In the genomic region with DNA sequence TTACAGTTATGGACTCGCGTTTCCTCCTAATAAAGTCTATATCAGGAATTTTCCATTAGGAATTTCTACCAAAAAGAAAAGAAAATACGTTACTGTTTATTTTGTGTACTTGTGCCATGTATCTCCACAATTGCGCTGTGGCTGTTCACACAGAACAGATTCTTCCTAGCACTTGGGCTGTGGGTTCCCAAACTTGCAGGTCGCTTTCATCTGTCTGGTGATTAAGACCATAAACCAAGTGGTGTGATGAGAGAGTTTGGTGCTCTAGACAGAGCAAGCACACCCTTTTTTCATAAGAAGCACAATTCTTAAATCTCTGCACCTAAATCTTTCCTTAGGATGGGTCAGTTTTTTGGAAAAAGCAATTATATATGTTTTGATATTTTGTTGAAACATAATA, we compare ENCODE assay signal across 22 cellular contexts.
A peak's percentile ranks its signal among the peaks of the same experiment; 100 is the strongest.
DNase-seq lines count a peak whose midpoint lies in the region; FAIRE-seq and TF ChIP-seq lines count a peak whose summit lies in the region.
"Had no signal": no experiment of that assay in that cellular context is flagged by ENCODE, and none has a peak within 500 bp of the region (broad histone marks: within the 10 kb centered on the region; RNA-seq: fewer than 3 reads in every experiment).

No MANE protein-coding gene starts in this region.

- peak overlapping the region; percentile 75 for H3K4me2 ChIP-seq in keratinocyte (ENCODE audit: control insufficient read depth, extremely low read depth, insufficient read depth, low read depth, low read length)
- H3K4me2 ChIP-seq: BLaER1, GM23338, KMS-11 had no signal

- H3K79me2 ChIP-seq in keratinocyte (ENCODE audit: control insufficient read depth, insufficient read depth, low read length), result peaks cover 55% of the 10 kb centered on the region

- H3K36me3 ChIP-seq in bronchial epithelial cell (ENCODE audit: control insufficient read depth, insufficient read depth, low read length) (no peaks in the 10 kb centered on the region), keratinocyte (ENCODE audit: control insufficient read depth in 2 of 2, extremely low read depth in 1 of 2, insufficient read depth in 2 of 2, low read length in 2 of 2) (peaks cover 3 to 43% of the 10 kb centered on the region in 2 experiments), suprapubic skin (no peaks in the 10 kb centered on the region)
- H3K36me3 ChIP-seq: BLaER1 had no signal

- H3K9me3 ChIP-seq in keratinocyte (ENCODE audit: control insufficient read depth, low read depth, low read length) (no peaks in the 10 kb centered on the region), suprapubic skin (no peaks in the 10 kb centered on the region)
- H3K9me3 ChIP-seq: BLaER1, Caco-2 had no signal

- FAIRE-seq in bronchial epithelial cell (lab: Jason Lieb, UNC), result no peak
- FAIRE-seq in keratinocyte (lab: Jason Lieb, UNC), result peak; percentile 80

- dilution Hi-C loops in keratinocyte (cut with MboI; ENCODE audit: extremely low pct_ligation_motif_present, low sequenced_read_pairs), result no loop called here

- TF ChIP-seq EP300 in suprapubic skin (IDR thresholded peaks at IDR 0.05), result no peak

- H3K9me1 ChIP-seq in keratinocyte (ENCODE audit: control insufficient read depth, extremely low read depth, insufficient read depth, low read length), result no peaks in the 10 kb centered on the region

- DNase-seq in RWPE1 (ENCODE audit: low spot score) (no peak), bronchial epithelial cell (ENCODE audit: low read depth) (peak; percentile 49), keratinocyte (ENCODE audit: low read depth, low spot score) (no peak), suprapubic skin (ENCODE audit: low spot score in 2 of 2) (no peak), GM13977 (ENCODE audit: low spot score) (no peak), HUDEP-2 (lab: John Stamatoyannopoulos, UW; ENCODE audit: unreplicated experiment in 76 of 76) (no peak), SHP77 (lab: John Stamatoyannopoulos, UW) (no peak)
- DNase-seq: ACHN; CD4-positive, alpha-beta T cell; DMS 273 treated with DMSO at 0.1 percent for 48 hours; DMS79 treated with DMSO at 0.1 percent for 48 hours; HCEC 1CT; IMR-90; NCI-H1694; NCI-H2081; SHP77 treated with DMSO at 0.1 percent for 48 hours; SW 1271 had no signal

- H4K20me1 ChIP-seq in keratinocyte (ENCODE audit: control insufficient read depth, extremely low read depth, insufficient read depth, low read length), result no peaks in the 10 kb centered on the region
- H4K20me1 ChIP-seq: BLaER1 had no signal

- H3K27ac ChIP-seq in RWPE1, result peak overlapping the region; percentile 38; the same call in 1 of the 2 replicates
- H3K27ac ChIP-seq in keratinocyte (ENCODE audit: control insufficient read depth, insufficient read depth, low read length), result peak overlapping the region; percentile 89
- peak overlapping the region; percentile 69 for H3K27ac ChIP-seq in suprapubic skin
- H3K27ac ChIP-seq: BLaER1, HL-60, KMS-11 had no signal

- WGBS in suprapubic skin, result 51% methylated on average over 5 of the region's 5 CpGs

- H3K4me3 ChIP-seq in bronchial epithelial cell (ENCODE audit: low read depth, low read length), result no peak overlapping the region
- H3K4me3 ChIP-seq in keratinocyte (ENCODE audit: control insufficient read depth in 2 of 3, extremely low read depth in 1 of 3, insufficient read depth in 2 of 3, low read depth in 1 of 3, low read length in 3 of 3), result peak overlapping the region in 2 of 3 experiments; percentile 36 to 44
- no peak overlapping the region for H3K4me3 ChIP-seq in suprapubic skin
- H3K4me3 ChIP-seq: BLaER1, GM23338 had no signal

- no peak for TF ChIP-seq POLR2A in suprapubic skin (IDR thresholded peaks at IDR 0.05)

- POLR2A ChIA-PET in RWPE1 (lab: Yijun Ruan, JAX; ENCODE audit: low non-redundant PET), result interaction anchor here (0.6 kb wide), 1 partner anchor 9 kb away, joined by 4 read pairs; no protein-coding TSS in a partner anchor

- H3K4me1 ChIP-seq in keratinocyte (ENCODE audit: control insufficient read depth, extremely low read depth, insufficient read depth, low read length) (peaks cover 87% of the 10 kb centered on the region), suprapubic skin (peaks cover 52% of the 10 kb centered on the region)
- H3K4me1 ChIP-seq: BLaER1, Caco-2 had no signal

- no peaks in the 10 kb centered on the region for H3K27me3 ChIP-seq in bronchial epithelial cell (ENCODE audit: control insufficient read depth, insufficient read depth, low read length)
- H3K27me3 ChIP-seq in keratinocyte (ENCODE audit: control insufficient read depth, extremely low read depth, insufficient read depth, low read length), result no peaks in the 10 kb centered on the region
- H3K27me3 ChIP-seq in suprapubic skin, result no peaks in the 10 kb centered on the region
- H3K27me3 ChIP-seq: BLaER1 had no signal

- H3K9ac ChIP-seq in keratinocyte (ENCODE audit: control insufficient read depth, extremely low read depth, insufficient read depth, low read length), result peak overlapping the region; percentile 79
- H3K9ac ChIP-seq: BLaER1, KMS-11 had no signal

- in situ Hi-C loops in GM13977 (cut with MboI; ENCODE audit: low pct_unique_long_range_greater_than_20kb, low sequenced_read_pairs, unreplicated experiment), result no loop called here

- H2AFZ ChIP-seq in keratinocyte (ENCODE audit: control insufficient read depth, low read length), result no peak overlapping the region
- H2AFZ ChIP-seq: GM23338 had no signal

- TF ChIP-seq CTCF in RWPE1 (conservative IDR thresholded peaks at IDR 0.05; ENCODE audit: low read depth) (no peak), bronchial epithelial cell (IDR thresholded peaks at IDR 0.05; ENCODE audit: insufficient read depth, low read length, severe bottlenecking) (no peak), keratinocyte (optimal IDR thresholded peaks at IDR 0.05 in 1 of 3, IDR thresholded peaks at IDR 0.05 in 1 of 3, conservative IDR thresholded peaks at IDR 0.05 in 1 of 3; ENCODE audit: extremely low read depth in 1 of 3, insufficient read depth in 2 of 3, low read length in 3 of 3) (no peak), suprapubic skin (IDR thresholded peaks at IDR 0.05) (no peak), GM13977 (IDR thresholded peaks at IDR 0.05; ENCODE audit: extremely low read depth, insufficient read depth, missing control alignments) (no peak)

- CTCF ChIA-PET in RWPE1 (lab: Yijun Ruan, JAX), result no interaction called here

Comparison
In these comparisons a context has a peak if more than half of its experiments do, and no peak if none do; other contexts are left out.
1. H3K27ac ChIP-seq: peak in every context shown above with its lines; median percentile 89 in keratinocyte; 69 in suprapubic skin; 38 in RWPE1.
2. H3K4me3 ChIP-seq: peak in keratinocyte (2 of 3); none in bronchial epithelial cell (single experiment) and suprapubic skin (single experiment).